Comparison of ENCODE assay signal across 8 cellular contexts in the genomic region with DNA sequence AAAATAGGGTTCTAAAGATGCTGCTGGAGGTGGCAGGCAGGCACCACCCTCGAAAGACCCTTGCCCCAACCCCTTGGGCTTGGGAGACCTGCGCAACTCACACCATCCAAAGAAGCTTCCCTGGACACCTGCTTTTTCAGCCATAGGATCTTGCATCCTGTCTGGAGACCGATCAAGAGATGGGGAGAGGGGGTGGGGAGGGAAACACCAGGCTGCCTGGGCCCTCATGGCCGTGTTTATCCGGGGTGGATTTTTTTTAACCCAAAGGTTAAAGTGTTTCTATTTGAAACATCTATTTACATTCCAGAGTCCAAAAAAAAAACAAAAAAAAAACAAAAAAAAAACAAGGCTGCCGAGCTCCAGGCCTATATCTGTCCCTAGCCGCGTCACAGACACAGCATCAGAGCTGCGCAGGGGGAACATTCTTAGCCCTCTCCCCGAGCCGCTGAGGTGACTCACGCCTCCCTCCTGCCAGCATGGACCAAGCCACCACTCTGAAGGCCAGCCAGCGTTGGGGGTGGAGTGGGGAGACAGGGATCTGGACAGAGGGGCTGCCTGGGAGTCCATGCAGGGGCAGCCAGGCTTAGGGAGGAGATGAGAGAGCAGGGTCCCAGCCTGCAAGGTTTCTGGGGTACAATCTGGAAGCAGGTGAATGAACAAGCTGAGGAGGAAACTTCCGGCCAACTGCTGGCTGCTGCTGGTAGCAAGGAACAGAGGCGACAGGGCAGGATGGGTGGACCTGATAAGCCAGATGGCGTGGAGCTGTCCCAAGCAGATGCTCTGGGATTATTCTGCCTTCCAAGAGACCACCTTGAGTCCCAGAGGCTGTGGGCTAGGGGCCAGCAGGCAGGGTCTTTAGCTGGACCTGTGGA. TPM values are rescaled to one million over a fixed set of nuclear protein-coding genes. Genes with fewer than 3 reads are reported as not detected.
DNase-seq lines count a peak whose midpoint lies in the region; TF ChIP-seq lines count a peak whose summit lies in the region.

No MANE protein-coding gene starts in this region.

- peak overlapping the region; percentile 12 for H3K4me3 ChIP-seq in fibroblast of mammary gland (ENCODE audit: control insufficient read depth, low read depth, low read length)

- no peak for TF ChIP-seq CTCF in fibroblast of mammary gland (conservative IDR thresholded peaks at IDR 0.05; ENCODE audit: control insufficient read depth, insufficient read depth, low read depth, low read length)

- DNase-seq in AG20443 (ENCODE audit: low spot score) (peak; percentile 96), fibroblast of mammary gland (ENCODE audit: low read depth) (peak; percentile 96), occipital lobe (lab: John Stamatoyannopoulos, UW) (peak; percentile 65), T-helper 9 cell (no peak), UCSD-AML1 (lab: John Stamatoyannopoulos, UW; ENCODE audit: unreplicated experiment) (no peak), AML-193 (lab: John Stamatoyannopoulos, UW) (no peak)
- no peak for DNase-seq in effector CD4-positive, alpha-beta T cell

TF ChIP-seq in PFSK-1, 5 proteins besides CTCF, POLR2A, EP300 and RAD21:
- TF ChIP-seq, protein P1, sequence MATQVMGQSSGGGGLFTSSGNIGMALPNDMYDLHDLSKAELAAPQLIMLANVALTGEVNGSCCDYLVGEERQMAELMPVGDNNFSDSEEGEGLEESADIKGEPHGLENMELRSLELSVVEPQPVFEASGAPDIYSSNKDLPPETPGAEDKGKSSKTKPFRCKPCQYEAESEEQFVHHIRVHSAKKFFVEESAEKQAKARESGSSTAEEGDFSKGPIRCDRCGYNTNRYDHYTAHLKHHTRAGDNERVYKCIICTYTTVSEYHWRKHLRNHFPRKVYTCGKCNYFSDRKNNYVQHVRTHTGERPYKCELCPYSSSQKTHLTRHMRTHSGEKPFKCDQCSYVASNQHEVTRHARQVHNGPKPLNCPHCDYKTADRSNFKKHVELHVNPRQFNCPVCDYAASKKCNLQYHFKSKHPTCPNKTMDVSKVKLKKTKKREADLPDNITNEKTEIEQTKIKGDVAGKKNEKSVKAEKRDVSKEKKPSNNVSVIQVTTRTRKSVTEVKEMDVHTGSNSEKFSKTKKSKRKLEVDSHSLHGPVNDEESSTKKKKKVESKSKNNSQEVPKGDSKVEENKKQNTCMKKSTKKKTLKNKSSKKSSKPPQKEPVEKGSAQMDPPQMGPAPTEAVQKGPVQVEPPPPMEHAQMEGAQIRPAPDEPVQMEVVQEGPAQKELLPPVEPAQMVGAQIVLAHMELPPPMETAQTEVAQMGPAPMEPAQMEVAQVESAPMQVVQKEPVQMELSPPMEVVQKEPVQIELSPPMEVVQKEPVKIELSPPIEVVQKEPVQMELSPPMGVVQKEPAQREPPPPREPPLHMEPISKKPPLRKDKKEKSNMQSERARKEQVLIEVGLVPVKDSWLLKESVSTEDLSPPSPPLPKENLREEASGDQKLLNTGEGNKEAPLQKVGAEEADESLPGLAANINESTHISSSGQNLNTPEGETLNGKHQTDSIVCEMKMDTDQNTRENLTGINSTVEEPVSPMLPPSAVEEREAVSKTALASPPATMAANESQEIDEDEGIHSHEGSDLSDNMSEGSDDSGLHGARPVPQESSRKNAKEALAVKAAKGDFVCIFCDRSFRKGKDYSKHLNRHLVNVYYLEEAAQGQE (IDR thresholded peaks at IDR 0.05; ENCODE audit: insufficient read depth in 1 of 2, low read depth in 2 of 2, low read length in 2 of 2): no peak
- TF ChIP-seq TAF1 (IDR thresholded peaks at IDR 0.05; ENCODE audit: borderline replicate concordance, insufficient read depth, low read length) (no peak), POLR2AphosphoS5 (IDR thresholded peaks at IDR 0.05; ENCODE audit: low read depth, low read length) (no peak), SIN3A (IDR thresholded peaks at IDR 0.05; ENCODE audit: borderline replicate concordance, insufficient read depth, low read length) (0 out of 2 replicates have a peak, but pooled peaks have one; percentile 27), FOXP2 (optimal IDR thresholded peaks at IDR 0.05; ENCODE audit: borderline replicate concordance, extremely low read depth, extremely low read length, insufficient read depth) (no peak)

RNA-seq across cellular contexts. Expression of a gene that starts 14.8 kb away (rescaled TPM):
- polyA plus RNA-seq in PFSK-1 (2012; ENCODE audit: insufficient read length, low read depth): 289 TPM
- total RNA-seq in occipital lobe: 101 TPM

RNA-seq across cellular contexts. Expression of a gene that starts 33.1 kb away (rescaled TPM):
- 16.9 TPM for polyA plus RNA-seq in PFSK-1 (2012; ENCODE audit: insufficient read length, low read depth)
- total RNA-seq in occipital lobe: 0.78 TPM

RNA-seq across cellular contexts. Expression of a gene that starts 38.1 kb away (rescaled TPM):
- 151 TPM for polyA plus RNA-seq in PFSK-1 (2012; ENCODE audit: insufficient read length, low read depth)
- total RNA-seq in occipital lobe: 11.4 TPM

RNA-seq across cellular contexts. Expression of a gene that starts 42.2 kb away (rescaled TPM):
- polyA plus RNA-seq in PFSK-1 (2012; ENCODE audit: insufficient read length, low read depth): 78.7 TPM
- total RNA-seq in occipital lobe: 22.8 TPM

Comparison
In these comparisons a context has a peak if more than half of its experiments do, and no peak if none do; other contexts are left out.
1. DNase-seq: peak in AG20443 (single experiment), fibroblast of mammary gland (single experiment) and occipital lobe (single experiment); none in effector CD4-positive, alpha-beta T cell (single experiment), T-helper 9 cell (single experiment), UCSD-AML1 (single experiment) and AML-193 (0 of 2).